In genomic region chr5:142095035-142095434, GRCh38 we compare ENCODE assay signal across 12 cellular contexts. TPM values are rescaled to one million over a fixed set of nuclear protein-coding genes. Genes with fewer than 3 reads are reported as not detected.
DNase-seq lines count a peak whose midpoint lies in the region; ATAC-seq and TF ChIP-seq lines count a peak whose summit lies in the region.
"Had no signal": no experiment of that assay in that cellular context is flagged by ENCODE, and none has a peak within 500 bp of the region (broad histone marks: within the 10 kb centered on the region; RNA-seq: fewer than 3 reads in every experiment).

No MANE protein-coding gene starts in this region.

- intact Hi-C loops in PC-3 (cut with micrococcal nuclease), result no loop called here
- intact Hi-C loops in left lung (cut with DNase I), result no loop called here

- no peaks in the 10 kb centered on the region for H3K79me2 ChIP-seq in PC-3 (ENCODE audit: low read length)

- TF ChIP-seq CTCF in PC-3 (conservative IDR thresholded peaks at IDR 0.05; ENCODE audit: low read depth, low read length) (no peak), left lung (IDR thresholded peaks at IDR 0.05) (no peak)

- H3K36me3 ChIP-seq in PC-3 (ENCODE audit: low read depth, low read length) (no peaks in the 10 kb centered on the region), left lung (no peaks in the 10 kb centered on the region)

- POLR2A ChIA-PET in PC-3 (lab: Charles Lee; ENCODE audit: unreplicated experiment), result no interaction called here

- H3K9me3 ChIP-seq in PC-3 (ENCODE audit: low read length), result no peaks in the 10 kb centered on the region
- no peaks in the 10 kb centered on the region for H3K9me3 ChIP-seq in left lung

- no peaks in the 10 kb centered on the region for H4K20me1 ChIP-seq in PC-3 (ENCODE audit: low read length)

- 0 out of 2 replicates have a peak overlapping the region, but pooled peaks have one; percentile 13 for H2AFZ ChIP-seq in PC-3 (ENCODE audit: low read length)

- H3K9me2 ChIP-seq in PC-3 (replicated peaks; ENCODE audit: low read length), result no peaks in the 10 kb centered on the region

- DNase-seq in PC-3 (no peak), activated T-cell treated with anti-CD3 and anti-CD28 coated beads for 4 hours (peak; percentile 65), left lung (no peak), NCI-H524 treated with DMSO at 0.1 percent for 48 hours (lab: John Stamatoyannopoulos, UW) (no peak), NCI-H187 treated with DMSO at 0.1 percent for 48 hours (lab: John Stamatoyannopoulos, UW) (no peak), NCI-H1092 treated with DMSO at 0.1 percent for 48 hours (lab: John Stamatoyannopoulos, UW) (no peak)
- DNase-seq in stimulated activated CD8-positive, alpha-beta memory T cell treated with anti-CD3 and anti-CD28 coated beads, Interleukin-2, amount 100 ng/mL, for 48 hours (ENCODE audit: low read depth in 2 of 2), result peak; percentile 44 to 55
- DNase-seq: activated B cell treated with CpG ODN at 0.5 μM for 24 hours, DMS79 had no signal

- H3K27me3 ChIP-seq in PC-3 (ENCODE audit: low read length) (no peaks in the 10 kb centered on the region), left lung (no peaks in the 10 kb centered on the region)

- no peak overlapping the region for H3K4me2 ChIP-seq in PC-3 (ENCODE audit: low read length)
- H3K4me2 ChIP-seq: KMS-11 had no signal

- H3F3A ChIP-seq in PC-3 (ENCODE audit: low read length, unreplicated experiment), result no peaks in the 10 kb centered on the region

- H3K4me1 ChIP-seq in PC-3 (ENCODE audit: insufficient read depth, low read length) (no peaks in the 10 kb centered on the region; the same call in 1 of the 2 replicates), left lung (peaks cover 4 to 8% of the 10 kb centered on the region in 2 donors)

- ATAC-seq in PC-3 (no peak), left lung (peak; percentile 33), HG03432 (IDR thresholded peaks at IDR 0.05; ENCODE audit: unreplicated experiment) (no peak)
- ATAC-seq: left lobe of liver had no signal

- CTCF ChIA-PET in PC-3 (lab: Charles Lee), result no interaction called here

- H3K4me3 ChIP-seq in PC-3 (ENCODE audit: low read length), result no peak overlapping the region
- no peak overlapping the region for H3K4me3 ChIP-seq in left lung

- no TSS peak for BruUV-seq in PC-3 (replicated peaks; lab: Mats Ljungman, UMichigan)

- no peak overlapping the region for H3K27ac ChIP-seq in PC-3 (ENCODE audit: low read length)
- peak overlapping the region in 1 of 2 donors; percentile 61 for H3K27ac ChIP-seq in left lung
- H3K27ac ChIP-seq: KMS-11 had no signal

- H3K9ac ChIP-seq in PC-3 (ENCODE audit: low read length), result no peak overlapping the region
- H3K9ac ChIP-seq: KMS-11 had no signal

RNA-seq across cellular contexts. Expression of gene NDFIP1, which starts 13.5 kb away (rescaled TPM):
- 33.5 and 38.2 TPM in 2 replicates for total RNA-seq in PC-3 (2014; rRNA removed)
- 10 to 100 TPM; 76.5 to 93.1 TPM for total RNA-seq in left lung

Comparison
In these comparisons a context has a peak if more than half of its experiments do, and no peak if none do; other contexts are left out.
1. DNase-seq: peak in activated T-cell treated with anti-CD3 and anti-CD28 coated beads for 4 hours (single experiment) and stimulated activated CD8-positive, alpha-beta memory T cell treated with anti-CD3 and anti-CD28 coated beads, Interleukin-2, amount 100 ng/mL, for 48 hours (2 of 2); none in PC-3 (single experiment), left lung (0 of 2), NCI-H524 treated with DMSO at 0.1 percent for 48 hours (single experiment), NCI-H187 treated with DMSO at 0.1 percent for 48 hours (single experiment) and NCI-H1092 treated with DMSO at 0.1 percent for 48 hours (single experiment).